In genomic region chr2:231554327-231554726, GRCh38 we compare ENCODE assay signal across 11 cellular contexts. TPM values are rescaled to one million over a fixed set of nuclear protein-coding genes. Genes with fewer than 3 reads are reported as not detected.
DNase-seq lines count a peak whose midpoint lies in the region; ATAC-seq and TF ChIP-seq lines count a peak whose summit lies in the region.
"Had no signal": no experiment of that assay in that cellular context is flagged by ENCODE, and none has a peak within 500 bp of the region (broad histone marks: within the 10 kb centered on the region; RNA-seq: fewer than 3 reads in every experiment).

No MANE protein-coding gene starts in this region.

- no peaks in the 10 kb centered on the region for H3K9me3 ChIP-seq in T-helper 17 cell (ENCODE audit: control insufficient read depth, low read length, poor library complexity, severe bottlenecking)
- no peaks in the 10 kb centered on the region for H3K9me3 ChIP-seq in right cardiac atrium (ENCODE audit: control insufficient read depth, low read length)
- no peaks in the 10 kb centered on the region for H3K9me3 ChIP-seq in gastrocnemius medialis

- WGBS in right cardiac atrium: 44% methylated on average over 8 of the region's 8 CpGs

- no peaks in the 10 kb centered on the region for H3K36me3 ChIP-seq in gastrocnemius medialis

- peak overlapping the region; percentile 67 for H3K4me3 Mint-ChIP-seq in T-helper 17 cell

- no peaks in the 10 kb centered on the region for H3K27me3 Mint-ChIP-seq in T-helper 17 cell

- no peak for ATAC-seq in T-helper 17 cell
- ATAC-seq in right cardiac atrium: peak in 1 of 2 donors; percentile 22
- ATAC-seq in gastrocnemius medialis: no peak

- no peak overlapping the region for H3K4me3 ChIP-seq in right cardiac atrium (ENCODE audit: low read length)
- peak overlapping the region in 2 of 4 donors; percentile 13 to 16 for H3K4me3 ChIP-seq in gastrocnemius medialis

- H3K27me3 ChIP-seq in right cardiac atrium (ENCODE audit: control insufficient read depth, insufficient read depth) (no peaks in the 10 kb centered on the region), gastrocnemius medialis (no peaks in the 10 kb centered on the region)

- TF ChIP-seq POLR2A in gastrocnemius medialis (IDR thresholded peaks at IDR 0.05): no peak

- no peaks in the 10 kb centered on the region for H3K36me3 Mint-ChIP-seq in T-helper 17 cell (ENCODE audit: low read depth)

- in situ Hi-C loops in gastrocnemius medialis (cut with MboI; ENCODE audit: low sequenced_read_pairs in 4 of 4): loop anchor here in 1 of 4 donors (10.0 kb wide), 1 partner anchor 80 kb away; no protein-coding TSS in a partner anchor

- H3K27ac Mint-ChIP-seq in T-helper 17 cell: peak overlapping the region; percentile 8

- DNase-seq in GF-D8 (lab: John Stamatoyannopoulos, UW) (peak; percentile 22), T-helper 17 cell (no peak), right cardiac atrium (no peak), gastrocnemius medialis (no peak), putamen (ENCODE audit: low spot score) (no peak), HUDEP-2 (lab: John Stamatoyannopoulos, UW; ENCODE audit: unreplicated experiment in 76 of 76) (no peak), ureter (ENCODE audit: low spot score) (no peak), NCI-H1417 (lab: John Stamatoyannopoulos, UW) (no peak)
- DNase-seq: activated CD8-positive, alpha-beta memory T cell treated with anti-CD3 and anti-CD28 coated beads, Interleukin-2, amount 50 U/mL, for 4 hours; DMS79 had no signal

- peaks cover 19% of the 10 kb centered on the region for H3K4me1 Mint-ChIP-seq in T-helper 17 cell

- TF ChIP-seq CTCF in gastrocnemius medialis (IDR thresholded peaks at IDR 0.05 in 4 of 5, conservative IDR thresholded peaks at IDR 0.05 in 1 of 5): no peak

- intact Hi-C loops in right cardiac atrium (cut with DNase I) (loop anchor here in 1 of 4 donors (10.0 kb wide), 1 partner anchor 70 kb away; no protein-coding TSS in a partner anchor), gastrocnemius medialis (cut with DNase I; ENCODE audit: low total_unique reads) (no loop called here)

- H3K4me1 ChIP-seq in right cardiac atrium (ENCODE audit: control insufficient read depth, insufficient read depth, low read length): no peaks in the 10 kb centered on the region
- H3K4me1 ChIP-seq in gastrocnemius medialis: peaks cover 0 to 7% of the 10 kb centered on the region in 2 donors

- H3K27ac ChIP-seq in right cardiac atrium (ENCODE audit: low read length) (peak overlapping the region; percentile 10), gastrocnemius medialis (peak overlapping the region; percentile 29 to 74 (median 62))

RNA-seq across cellular contexts. Expression of gene NMUR1, which starts 24.1 kb away (rescaled TPM):
- total RNA-seq in T-helper 17 cell (under 1 TPM; 0.35 to 0.55 TPM), right cardiac atrium (1 to 10 TPM in 2 of 4 donors, under 1 TPM in 2; 0.50 to 1.9 (median 1.00) TPM), gastrocnemius medialis (under 1 TPM in 1 of 4 donors, not detected in 3; 0.07 TPM), ureter (2.0 TPM)
- 1.0 TPM for polyA plus RNA-seq in right cardiac atrium
- total RNA-seq: kidney epithelial cell had no signal

RNA-seq across cellular contexts. Expression of gene TEX44, which starts 38.3 kb away (rescaled TPM):
- total RNA-seq in T-helper 17 cell: not detected
- total RNA-seq in right cardiac atrium: not detected
- not detected for polyA plus RNA-seq in right cardiac atrium
- total RNA-seq in gastrocnemius medialis: not detected
- total RNA-seq in ureter: not detected
- total RNA-seq: kidney epithelial cell had no signal
